Comparison of ENCODE assay signal across 27 cellular contexts in the genomic region with DNA sequence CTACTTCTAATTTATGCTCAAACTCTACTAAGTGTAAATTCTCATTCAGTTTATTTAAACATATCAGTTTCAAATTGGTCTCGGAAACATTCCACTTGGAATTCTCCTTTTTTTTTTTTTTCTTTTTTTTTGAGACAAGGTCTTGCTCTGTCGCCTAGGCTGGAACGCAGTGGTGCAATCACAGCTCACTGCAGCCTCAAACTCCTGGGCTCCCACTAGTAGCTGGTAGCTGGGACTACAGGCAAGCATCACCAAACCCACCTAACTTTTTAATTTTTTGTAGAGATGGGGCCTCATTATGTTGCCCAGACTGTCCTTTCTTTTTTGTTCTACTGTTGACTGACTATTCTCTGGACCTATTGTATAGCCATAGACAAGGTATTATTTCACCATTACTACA. TPM values are rescaled to one million over a fixed set of nuclear protein-coding genes. Genes with fewer than 3 reads are reported as not detected.
"Had no signal": no experiment of that assay in that cellular context is flagged by ENCODE, and none has a peak within 500 bp of the region (broad histone marks: within the 10 kb centered on the region; RNA-seq: fewer than 3 reads in every experiment).

No MANE protein-coding gene starts in this region.

- H3K27ac Mint-ChIP-seq: activated naive CD4-positive, alpha-beta T cell treated with anti-CD3 and anti-CD28 coated beads for 36 hours; activated naive CD8-positive, alpha-beta T cell treated with anti-CD3 and anti-CD28 coated beads, Interleukin-2, amount 10 ng/mL, durations not matched to agents 7 days and 5 days had no signal

- DNase-seq: activated CD4-positive, alpha-beta T cell treated with anti-CD3 and anti-CD28 coated beads for 4 hours; activated CD4-positive, alpha-beta T cell treated with anti-CD3 and anti-CD28 coated beads, Interleukin-2, amount 50 U/mL, for 4 hours; activated CD8-positive, alpha-beta memory T cell treated with anti-CD3 and anti-CD28 coated beads for 24 hours; activated effector memory CD4-positive, alpha-beta T cell treated with anti-CD3 and anti-CD28 coated beads, Interleukin-2, amount 50 U/mL, for 16 hours; activated naive CD4-positive, alpha-beta T cell treated with anti-CD3 and anti-CD28 coated beads for 36 hours; activated naive CD8-positive, alpha-beta T cell treated with anti-CD3 and anti-CD28 coated beads, Interleukin-2, amount 10 ng/mL, durations not matched to agents 7 days and 5 days; amniotic stem cell; central memory CD4-positive, alpha-beta T cell; colonic mucosa; effector CD8-positive, alpha-beta T cell; erythroblast; head of caudate nucleus; hippocampal formation; left lung; lower lobe of right lung; mesenchymal stem cell; mucosa of descending colon; posterior cingulate gyrus; right cardiac atrium; spleen; stimulated activated naive CD4-positive, alpha-beta T cell; testis had no signal

- H3K36me3 ChIP-seq: breast epithelium, colonic mucosa had no signal

- H3K27me3 ChIP-seq: breast epithelium, colonic mucosa, gastroesophageal sphincter, left lung, spleen, testis had no signal

- H3K9me3 Mint-ChIP-seq: activated naive CD4-positive, alpha-beta T cell treated with anti-CD3 and anti-CD28 coated beads for 36 hours; activated naive CD8-positive, alpha-beta T cell treated with anti-CD3 and anti-CD28 coated beads, Interleukin-2, amount 10 ng/mL, durations not matched to agents 7 days and 5 days; natural killer cell treated with Interleukin-12 subunit alpha and Interleukin-12 subunit beta and Interleukin-15 and Interleukin-18, amount 100 ng/mL, for 72 hours had no signal

- H3K4me3 ChIP-seq: breast epithelium, colonic mucosa, gastroesophageal sphincter, left lung, lower lobe of right lung, mucosa of descending colon, spleen, testis had no signal

- H3K4me1 ChIP-seq: breast epithelium, colonic mucosa, left lung, lower lobe of right lung, spleen, testis had no signal

- ATAC-seq: gastroesophageal sphincter; left lung; lower lobe of right lung; mucosa of descending colon; natural killer cell treated with Interleukin-12 subunit alpha and Interleukin-12 subunit beta and Interleukin-15 and Interleukin-18, amount 100 ng/mL, for 72 hours; right cardiac atrium had no signal

- FAIRE-seq: urothelium cell line had no signal

- H3K27ac ChIP-seq: breast epithelium, colonic mucosa, gastroesophageal sphincter, left lung, lower lobe of right lung, spleen, testis had no signal

- H3K9me3 ChIP-seq: breast epithelium, colonic mucosa, gastroesophageal sphincter, left lung, lower lobe of right lung, mucosa of descending colon, testis had no signal

- H3K27me3 Mint-ChIP-seq: activated naive CD8-positive, alpha-beta T cell treated with anti-CD3 and anti-CD28 coated beads, Interleukin-2, amount 10 ng/mL, durations not matched to agents 7 days and 5 days; natural killer cell treated with Interleukin-12 subunit alpha and Interleukin-12 subunit beta and Interleukin-15 and Interleukin-18, amount 100 ng/mL, for 72 hours had no signal

- H3K4me3 Mint-ChIP-seq: activated naive CD4-positive, alpha-beta T cell treated with anti-CD3 and anti-CD28 coated beads for 36 hours; activated naive CD8-positive, alpha-beta T cell treated with anti-CD3 and anti-CD28 coated beads, Interleukin-2, amount 10 ng/mL, durations not matched to agents 7 days and 5 days; natural killer cell treated with Interleukin-12 subunit alpha and Interleukin-12 subunit beta and Interleukin-15 and Interleukin-18, amount 100 ng/mL, for 72 hours had no signal

RNA-seq across cellular contexts. Expression of gene CCDC81, which starts 33.3 kb away (rescaled TPM):
- total RNA-seq: kidney epithelial cell had no signal
